In genomic region chr13:33197551-33197971, GRCh38 we compare ENCODE assay signal across 13 cellular contexts.
DNase-seq lines count a peak whose midpoint lies in the region; TF ChIP-seq lines count a peak whose summit lies in the region.
"Had no signal": no experiment of that assay in that cellular context is flagged by ENCODE, and none has a peak within 500 bp of the region (broad histone marks: within the 10 kb centered on the region; RNA-seq: fewer than 3 reads in every experiment).

No MANE protein-coding gene starts in this region.

- H3K4me3 ChIP-seq in duodenal mucosa (ENCODE audit: low read depth in 1 of 2, low read length in 2 of 2) (no peak overlapping the region), mesenchymal stem cell (ENCODE audit: insufficient read depth in 1 of 2, low read depth in 1 of 2, low read length in 2 of 2) (no peak overlapping the region), spleen (no peak overlapping the region)

- TF ChIP-seq CTCF in C4-2B (conservative IDR thresholded peaks at IDR 0.05): no peak
- TF ChIP-seq CTCF in spleen (IDR thresholded peaks at IDR 0.05 in 8 of 11, conservative IDR thresholded peaks at IDR 0.05 in 3 of 11): no peak

- H3K79me1 ChIP-seq in mesenchymal stem cell (replicated peaks; ENCODE audit: low read length, poor library complexity, severe bottlenecking): peaks cover 23% of the 10 kb centered on the region

- no peak overlapping the region for H2AK5ac ChIP-seq in mesenchymal stem cell (ENCODE audit: low read length, severe bottlenecking)

- no peak overlapping the region for H2BK12ac ChIP-seq in mesenchymal stem cell (ENCODE audit: low read length in 2 of 2)

- TF ChIP-seq POLR2A in spleen (IDR thresholded peaks at IDR 0.05): no peak

- H4K91ac ChIP-seq in mesenchymal stem cell (ENCODE audit: low read length): no peak overlapping the region

- intact Hi-C loops in spleen (cut with DNase I; ENCODE audit: low total_unique reads): no loop called here

- WGBS in mesenchymal stem cell: 88% methylated on average over 13 of the region's 13 CpGs
- 69 to 90% (median 81%) methylated on average over 13 of the region's 13 CpGs for WGBS in spleen, 5 donors

- H3K4me2 ChIP-seq in mesenchymal stem cell (ENCODE audit: low read length, poor library complexity, severe bottlenecking): no peak overlapping the region

- DNase-seq in mesenchymal stem cell: no peak
- DNase-seq in spleen: no peak
- DNase-seq in middle frontal gyrus (ENCODE audit: extremely low spot score, low spot score): no peak
- DNase-seq in activated gamma-delta T cell (lab: John Stamatoyannopoulos, UW): no peak
- DNase-seq in stimulated activated CD8-positive, alpha-beta memory T cell treated with anti-CD3 and anti-CD28 coated beads, Interleukin-4, amount 100 ng/mL, for 48 hours: no peak
- no peak for DNase-seq in OCI-M1 (lab: John Stamatoyannopoulos, UW)
- DNase-seq: activated CD4-positive, alpha-beta T cell treated with anti-CD3 and anti-CD28 coated beads for 36 hours; CD4-positive, alpha-beta memory T cell; hypothalamus; stimulated activated CD4-positive, alpha-beta T cell treated with anti-CD3 and anti-CD28 coated beads, Interleukin-4, amount 100 ng/mL, for 1 hour; substantia nigra had no signal

- H3K27ac ChIP-seq in C4-2B: peak overlapping the region; percentile 0; the same call in 1 of the 2 replicates
- peak overlapping the region; percentile 17 for H3K27ac ChIP-seq in duodenal mucosa (ENCODE audit: low read depth, low read length)
- H3K27ac ChIP-seq in mesenchymal stem cell (ENCODE audit: low read length, poor library complexity, severe bottlenecking): no peak overlapping the region
- H3K27ac ChIP-seq in spleen: peak overlapping the region in 5 of 8 donors; percentile 29 to 71 (median 51)

- no peak overlapping the region for H3K14ac ChIP-seq in mesenchymal stem cell (ENCODE audit: low read length in 2 of 2)

- H3K9ac ChIP-seq in duodenal mucosa (ENCODE audit: low read depth in 1 of 2, low read length in 2 of 2) (no peak overlapping the region), mesenchymal stem cell (ENCODE audit: low read length) (no peak overlapping the region)

- H2BK5ac ChIP-seq in mesenchymal stem cell (ENCODE audit: low read depth, low read length, poor library complexity, severe bottlenecking): no peak overlapping the region

- H3K4me1 ChIP-seq in duodenal mucosa (ENCODE audit: control insufficient read depth in 1 of 2, insufficient read depth in 2 of 2, low read length in 2 of 2) (peaks cover 22 to 24% of the 10 kb centered on the region in 2 donors), mesenchymal stem cell (ENCODE audit: control insufficient read depth, insufficient read depth, low read depth, low read length) (peaks cover 7% of the 10 kb centered on the region), spleen (peaks cover 0 to 26% (median 8%) of the 10 kb centered on the region in 6 donors)

- H3K4ac ChIP-seq in mesenchymal stem cell (ENCODE audit: low read depth in 1 of 2, low read length in 2 of 2): no peak overlapping the region

- H3K36me3 ChIP-seq in duodenal mucosa (ENCODE audit: control insufficient read depth in 1 of 2, insufficient read depth in 2 of 2, low read length in 2 of 2) (no peaks in the 10 kb centered on the region), mesenchymal stem cell (ENCODE audit: control insufficient read depth in 1 of 2, insufficient read depth in 2 of 2, low read depth in 1 of 2, low read length in 2 of 2) (peaks cover 0 to 2% of the 10 kb centered on the region in 2 experiments), spleen (no peaks in the 10 kb centered on the region)

- no peak overlapping the region for H2BK120ac ChIP-seq in mesenchymal stem cell (ENCODE audit: low read depth, low read length)

- peak overlapping the region; percentile 29 for H4K8ac ChIP-seq in mesenchymal stem cell (ENCODE audit: low read length)

- H3K18ac ChIP-seq in mesenchymal stem cell (ENCODE audit: low read depth in 1 of 2, low read length in 2 of 2): peak overlapping the region in 1 of 2 experiments; percentile 48

- no peak overlapping the region for H2BK15ac ChIP-seq in mesenchymal stem cell (ENCODE audit: low read depth, poor library complexity, severe bottlenecking)

- no peaks in the 10 kb centered on the region for H3K27me3 ChIP-seq in duodenal mucosa (ENCODE audit: control insufficient read depth in 1 of 2, insufficient read depth in 2 of 2, low read length in 2 of 2)
- no peaks in the 10 kb centered on the region for H3K27me3 ChIP-seq in mesenchymal stem cell (ENCODE audit: control insufficient read depth in 1 of 2, insufficient read depth in 1 of 2, low read length in 2 of 2)
- H3K27me3 ChIP-seq in spleen (replicated peaks in 1 of 7): no peaks in the 10 kb centered on the region

- H2AFZ ChIP-seq in mesenchymal stem cell (ENCODE audit: low read depth, low read length): no peak overlapping the region

- no peak overlapping the region for H3K23ac ChIP-seq in mesenchymal stem cell (ENCODE audit: low read length in 2 of 2)

- H3K9me3 ChIP-seq in duodenal mucosa (ENCODE audit: control insufficient read depth in 1 of 2, low read length in 2 of 2): no peaks in the 10 kb centered on the region
- H3K9me3 ChIP-seq in mesenchymal stem cell (ENCODE audit: control insufficient read depth, low read length): no peaks in the 10 kb centered on the region
- no peaks in the 10 kb centered on the region for H3K9me3 ChIP-seq in spleen
